ENCODE assay signal across 8 cellular contexts in genomic region chr3:18758047-18758704, GRCh38.
DNase-seq lines count a peak whose midpoint lies in the region; ATAC-seq and TF ChIP-seq lines count a peak whose summit lies in the region.

No MANE protein-coding gene starts in this region.

- peak; percentile 39 to 95 (median 77) for TF ChIP-seq CTCF in thyroid gland (IDR thresholded peaks at IDR 0.05)

- no peaks in the 10 kb centered on the region for H3K27me3 ChIP-seq in thyroid gland

- no peak for TF ChIP-seq POLR2A in thyroid gland (IDR thresholded peaks at IDR 0.05)

- no peaks in the 10 kb centered on the region for H3K36me3 ChIP-seq in thyroid gland

- H3K4me1 ChIP-seq in thyroid gland: peaks cover 16 to 18% of the 10 kb centered on the region in 2 donors

- intact Hi-C loops in thyroid gland (cut with DNase I): no loop called here

- peak; percentile 93 for ATAC-seq in GM19395 (IDR thresholded peaks at IDR 0.05; ENCODE audit: unreplicated experiment)
- peak; percentile 88 for ATAC-seq in HG03280 (IDR thresholded peaks at IDR 0.05; ENCODE audit: unreplicated experiment)

- H3K4me3 ChIP-seq in thyroid gland (replicated peaks in 1 of 3): no peak overlapping the region

- peak overlapping the region; percentile 50 to 84 (median 62) for H3K27ac ChIP-seq in thyroid gland

- no peaks in the 10 kb centered on the region for H3K9me3 ChIP-seq in thyroid gland

- 34 to 37% methylated on average over 4 of the region's 4 CpGs for WGBS in thyroid gland, 2 donors

- DNase-seq in ELR (ENCODE audit: low read depth) (peak; percentile 25), NCI-H748 (lab: John Stamatoyannopoulos, UW; ENCODE audit: unreplicated experiment) (peak; percentile 95), iris pigment epithelial cell (ENCODE audit: low read depth) (peak; percentile 16), thyroid gland (peak; percentile 9 to 14), UCSD-AML1 (lab: John Stamatoyannopoulos, UW; ENCODE audit: unreplicated experiment) (no peak)
- peak; percentile 12 for DNase-seq in activated gamma-delta T cell treated with anti-CD3 and anti-CD28 coated beads, Interleukin-2, amount 50 U/mL, for 16 hours (ENCODE audit: low read depth)
